ENCODE assay signal across 23 cellular contexts in the genomic region with DNA sequence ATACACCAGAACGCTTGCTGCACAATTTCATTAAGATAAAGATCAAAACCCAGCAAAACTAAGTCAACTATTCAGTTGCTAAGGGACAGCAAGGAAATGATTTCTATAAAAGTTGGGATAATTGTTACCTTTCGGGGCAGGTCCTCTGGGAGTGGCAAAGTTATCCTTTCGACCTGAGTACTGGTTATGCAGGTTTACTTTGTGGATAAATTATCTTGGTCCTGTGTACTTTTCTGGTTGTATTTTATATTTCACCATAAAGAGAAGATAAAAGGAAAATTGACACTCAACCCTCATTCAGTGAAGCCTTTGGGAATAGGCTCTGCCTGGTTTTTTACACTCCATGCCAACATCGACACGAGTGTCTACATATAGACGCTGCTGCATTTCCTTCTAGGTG.
"Had no signal": no experiment of that assay in that cellular context is flagged by ENCODE, and none has a peak within 500 bp of the region (broad histone marks: within the 10 kb centered on the region; RNA-seq: fewer than 3 reads in every experiment).

No MANE protein-coding gene starts in this region.

- H3K4me3 ChIP-seq: adrenal gland, ascending aorta, dorsolateral prefrontal cortex, heart right ventricle, left lung, lung, neural progenitor cell, smooth muscle cell, upper lobe of left lung had no signal

- H3K27me3 ChIP-seq: adrenal gland, ascending aorta, brain microvascular endothelial cell, neural progenitor cell, upper lobe of left lung had no signal

- DNase-seq: activated B cell treated with CpG ODN at 0.5 μM for 24 hours; activated CD4-positive, alpha-beta T cell treated with anti-CD3 and anti-CD28 coated beads for 36 hours; activated CD4-positive, alpha-beta T cell treated with anti-CD3 and anti-CD28 coated beads, Interleukin-2, amount 50 U/mL, for 4 hours; activated CD8-positive, alpha-beta memory T cell treated with anti-CD3 and anti-CD28 coated beads for 24 hours; activated CD8-positive, alpha-beta memory T cell treated with anti-CD3 and anti-CD28 coated beads, Interleukin-2, amount 50 U/mL, for 4 hours; activated naive CD4-positive, alpha-beta T cell; activated T-cell treated with anti-CD3 and anti-CD28 coated beads, Interleukin-2, amount 50 U/mL, for 4 hours; adrenal gland; brain microvascular endothelial cell; central memory CD4-positive, alpha-beta T cell; dorsolateral prefrontal cortex; heart right ventricle; left lung; naive thymus-derived CD8-positive, alpha-beta T cell; stimulated activated CD4-positive, alpha-beta T cell treated with anti-CD3 and anti-CD28 coated beads, Interleukin-15, amount 100 ng/mL, for 24 hours; T-cell; upper lobe of left lung had no signal

- H3K27ac ChIP-seq: adrenal gland, ascending aorta, brain microvascular endothelial cell, dorsolateral prefrontal cortex, heart right ventricle, left lung, neural progenitor cell, upper lobe of left lung had no signal

- H3K36me3 ChIP-seq: adrenal gland, ascending aorta, brain microvascular endothelial cell, heart right ventricle, left lung, neural progenitor cell, upper lobe of left lung had no signal

- H3K9me3 ChIP-seq: adrenal gland, ascending aorta, heart right ventricle, left lung, upper lobe of left lung had no signal

- ATAC-seq: activated CD4-positive, alpha-beta T cell treated with anti-CD3 and anti-CD28 coated beads for 36 hours; activated T-cell treated with anti-CD3 and anti-CD28 coated beads, Interleukin-2, amount 50 U/mL, for 4 hours; heart right ventricle; left lung; naive thymus-derived CD8-positive, alpha-beta T cell; sciatic nerve; stimulated activated memory B cell treated with anti-CD40 and anti-IgM and Interleukin-4, amounts not matched to agents 10 μg/mL and 1 μg/mL and 100 μg/mL, for 72 hours; T-cell had no signal

- H3K4me1 ChIP-seq: adrenal gland, ascending aorta, heart right ventricle, left lung, upper lobe of left lung had no signal
